In the genomic region with DNA sequence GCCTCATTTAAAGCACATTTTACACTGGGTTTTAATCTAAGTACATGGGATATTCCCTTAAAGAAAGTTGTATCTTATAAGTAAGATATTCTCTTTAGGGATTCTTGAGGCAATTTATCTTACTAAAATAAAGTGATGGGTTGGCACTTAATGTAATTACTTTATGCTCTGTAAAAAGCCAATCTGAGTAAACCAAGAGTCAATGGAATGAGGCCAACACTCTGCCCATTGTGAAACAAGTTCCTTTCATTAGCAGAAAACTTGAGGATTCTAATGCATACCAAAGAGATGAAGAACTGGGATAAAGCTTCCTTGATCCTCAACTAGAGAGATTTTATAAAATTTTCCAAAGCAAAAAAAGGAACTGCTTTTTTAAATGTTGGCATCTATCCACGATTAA, we compare ENCODE assay signal across 13 cellular contexts.
DNase-seq lines count a peak whose midpoint lies in the region; ATAC-seq, FAIRE-seq and TF ChIP-seq lines count a peak whose summit lies in the region.
"Had no signal": no experiment of that assay in that cellular context is flagged by ENCODE, and none has a peak within 500 bp of the region (broad histone marks: within the 10 kb centered on the region; RNA-seq: fewer than 3 reads in every experiment).

No MANE protein-coding gene starts in this region.

- ATAC-seq in HG03342 (IDR thresholded peaks at IDR 0.05; ENCODE audit: unreplicated experiment): no peak
- ATAC-seq: right cardiac atrium had no signal

- H4K20me1 ChIP-seq in mammary epithelial cell (ENCODE audit: insufficient read depth, low read length): no peaks in the 10 kb centered on the region
- no peaks in the 10 kb centered on the region for H4K20me1 ChIP-seq in keratinocyte (ENCODE audit: control insufficient read depth, extremely low read depth, insufficient read depth, low read length)

- peak; percentile 23 for DNase-seq in AG09309 (ENCODE audit: low read depth)
- peak; percentile 44 for DNase-seq in LHCN-M2 (ENCODE audit: low read depth)
- peak; percentile 69 for DNase-seq in mammary epithelial cell
- DNase-seq in keratinocyte (ENCODE audit: low read depth, low spot score): no peak
- no peak for DNase-seq in medulla oblongata (ENCODE audit: extremely low spot score)
- no peak for DNase-seq in NCI-H526 (lab: John Stamatoyannopoulos, UW)
- no peak for DNase-seq in activated CD4-positive, CD25-positive, alpha-beta regulatory T cell (lab: John Stamatoyannopoulos, UW)
- DNase-seq: activated CD4-positive, alpha-beta memory T cell treated with anti-CD3 and anti-CD28 coated beads for 36 hours; NCI-H82; nephron progenitor cell; right cardiac atrium had no signal

- H3K4me1 ChIP-seq in mammary epithelial cell (ENCODE audit: insufficient read depth, low read length): peaks cover 4% of the 10 kb centered on the region
- H3K4me1 ChIP-seq in keratinocyte (ENCODE audit: control insufficient read depth, extremely low read depth, insufficient read depth, low read length): peaks cover 5% of the 10 kb centered on the region

- H3K9me3 ChIP-seq in mammary epithelial cell (replicated peaks; ENCODE audit: insufficient read depth, low read length) (no peaks in the 10 kb centered on the region), keratinocyte (ENCODE audit: control insufficient read depth, low read depth, low read length) (no peaks in the 10 kb centered on the region)

- dilution Hi-C loops in mammary epithelial cell (cut with HindIII; ENCODE audit: low sequenced_read_pairs): no loop called here
- dilution Hi-C loops in keratinocyte (cut with MboI; ENCODE audit: extremely low pct_ligation_motif_present, low sequenced_read_pairs): no loop called here

- no peak for TF ChIP-seq CTCF in AG09309 (IDR thresholded peaks at IDR 0.05; ENCODE audit: control insufficient read depth, insufficient read depth, low read depth, low read length, missing control alignments)
- TF ChIP-seq CTCF in mammary epithelial cell (conservative IDR thresholded peaks at IDR 0.05 in 1 of 2, IDR thresholded peaks at IDR 0.05 in 1 of 2; ENCODE audit: extremely low read depth in 1 of 2, insufficient read depth in 1 of 2, low read depth in 1 of 2, low read length in 2 of 2): no peak
- no peak for TF ChIP-seq CTCF in keratinocyte (optimal IDR thresholded peaks at IDR 0.05 in 1 of 3, IDR thresholded peaks at IDR 0.05 in 1 of 3, conservative IDR thresholded peaks at IDR 0.05 in 1 of 3; ENCODE audit: extremely low read depth in 1 of 3, insufficient read depth in 2 of 3, low read length in 3 of 3)

- in situ Hi-C loops in mammary epithelial cell (cut with MboI; ENCODE audit: low sequenced_read_pairs in 2 of 2): no loop called here

- H3K36me3 ChIP-seq in mammary epithelial cell (ENCODE audit: insufficient read depth, low read length) (no peaks in the 10 kb centered on the region), keratinocyte (ENCODE audit: control insufficient read depth in 2 of 2, extremely low read depth in 1 of 2, insufficient read depth in 2 of 2, low read length in 2 of 2) (no peaks in the 10 kb centered on the region)

- no peak overlapping the region for H3K27ac ChIP-seq in mammary epithelial cell (ENCODE audit: insufficient read depth, low read depth, low read length)
- H3K27ac ChIP-seq in keratinocyte (ENCODE audit: control insufficient read depth, insufficient read depth, low read length): no peak overlapping the region

- WGBS in mammary epithelial cell (ENCODE audit: low coverage, missing lambda C conversion rate): 13% methylated on average over 1 of the region's 1 CpG

- H3K9me1 ChIP-seq in keratinocyte (ENCODE audit: control insufficient read depth, extremely low read depth, insufficient read depth, low read length): no peaks in the 10 kb centered on the region

- H3K4me2 ChIP-seq in mammary epithelial cell (ENCODE audit: insufficient read depth, low read depth, low read length) (no peak overlapping the region), keratinocyte (ENCODE audit: control insufficient read depth, extremely low read depth, insufficient read depth, low read depth, low read length) (no peak overlapping the region)

- no peak overlapping the region for H3K4me3 ChIP-seq in AG09309 (ENCODE audit: control insufficient read depth, low read depth, low read length)
- H3K4me3 ChIP-seq in mammary epithelial cell (replicated peaks in 1 of 3; ENCODE audit: insufficient read depth in 1 of 3, low read depth in 2 of 3, low read length in 3 of 3): no peak overlapping the region
- H3K4me3 ChIP-seq in keratinocyte (ENCODE audit: control insufficient read depth in 2 of 3, extremely low read depth in 1 of 3, insufficient read depth in 2 of 3, low read depth in 1 of 3, low read length in 3 of 3): no peak overlapping the region

- peak; percentile 58 for FAIRE-seq in keratinocyte (lab: Jason Lieb, UNC)
- FAIRE-seq: D721Med had no signal

- H3K79me2 ChIP-seq in mammary epithelial cell (ENCODE audit: insufficient read depth, low read length) (no peaks in the 10 kb centered on the region), keratinocyte (ENCODE audit: control insufficient read depth, insufficient read depth, low read length) (no peaks in the 10 kb centered on the region)

- no TSS peak for BruUV-seq in mammary epithelial cell (replicated peaks; lab: Mats Ljungman, UMichigan)

- H3K9ac ChIP-seq in mammary epithelial cell (ENCODE audit: insufficient read depth, low read length) (no peak overlapping the region), keratinocyte (ENCODE audit: control insufficient read depth, extremely low read depth, insufficient read depth, low read length) (no peak overlapping the region)

- intact Hi-C loops in mammary epithelial cell (cut with micrococcal nuclease): no loop called here

- H2AFZ ChIP-seq in mammary epithelial cell (ENCODE audit: low read depth, low read length) (no peak overlapping the region), keratinocyte (ENCODE audit: control insufficient read depth, low read length) (no peak overlapping the region)

- H3K27me3 ChIP-seq in mammary epithelial cell (ENCODE audit: insufficient read depth, low read length) (no peaks in the 10 kb centered on the region), keratinocyte (ENCODE audit: control insufficient read depth, extremely low read depth, insufficient read depth, low read length) (no peaks in the 10 kb centered on the region)

- CTCF ChIA-PET in mammary epithelial cell (lab: Charles Lee; ENCODE audit: low non-redundant PET): no interaction called here

Comparison
In these comparisons a context has a peak if more than half of its experiments do, and no peak if none do; other contexts are left out.
1. DNase-seq: peak in AG09309 (single experiment), LHCN-M2 (single experiment) and mammary epithelial cell (single experiment); none in keratinocyte (single experiment), medulla oblongata (single experiment), NCI-H526 (0 of 2) and activated CD4-positive, CD25-positive, alpha-beta regulatory T cell (0 of 4).